26 cellular contexts compared by ENCODE assay signal in the genomic region with DNA sequence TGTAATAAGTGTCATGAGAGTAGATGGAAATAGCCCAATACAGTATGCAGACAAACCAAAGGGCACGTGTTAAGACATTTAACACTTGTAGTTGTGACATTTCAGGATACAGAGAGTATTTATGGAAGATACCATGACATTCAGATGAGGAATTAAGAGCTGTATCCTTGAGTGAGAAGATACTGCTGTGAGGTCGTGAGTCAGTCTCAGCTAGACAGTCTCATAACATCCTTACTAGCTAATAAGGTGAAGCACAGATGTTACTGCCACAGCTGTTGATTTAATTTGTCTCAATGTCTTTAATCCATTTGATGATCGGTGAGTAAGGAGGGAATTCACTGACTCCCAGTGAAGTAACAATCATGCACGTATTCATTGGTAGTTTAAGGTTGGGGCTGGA.
"Had no signal": no experiment of that assay in that cellular context is flagged by ENCODE, and none has a peak within 500 bp of the region (broad histone marks: within the 10 kb centered on the region; RNA-seq: fewer than 3 reads in every experiment).

No MANE protein-coding gene starts in this region.

- H3K27ac ChIP-seq: brain microvascular endothelial cell, coronary artery, dorsolateral prefrontal cortex, esophagus muscularis mucosa, VCaP had no signal

- H3K27me3 ChIP-seq: brain microvascular endothelial cell, dorsolateral prefrontal cortex, esophagus muscularis mucosa had no signal

- H3K36me3 ChIP-seq: brain microvascular endothelial cell, esophagus muscularis mucosa had no signal

- H3K4me3 ChIP-seq: coronary artery, dorsolateral prefrontal cortex, esophagus muscularis mucosa had no signal

- ATAC-seq: activated T-helper 17 cell treated with anti-CD3 and anti-CD28 coated beads, Interleukin-2, amount 50 U/mL, for 72 hours; effector memory CD8-positive, alpha-beta T cell; WTC11 had no signal

- DNase-seq: activated CD4-positive, alpha-beta memory T cell treated with anti-CD3 and anti-CD28 coated beads, Interleukin-2, amount 10 ng/mL, durations not matched to agents 7 days and 5 days; activated CD4-positive, alpha-beta T cell treated with anti-CD3 and anti-CD28 coated beads for 1 hour; activated CD4-positive, alpha-beta T cell treated with anti-CD3 and anti-CD28 coated beads for 4 hours; activated CD4-positive, alpha-beta T cell treated with anti-CD3 and anti-CD28 coated beads, Interleukin-2, amount 10 ng/mL, durations not matched to agents 7 days and 5 days; activated CD4-positive, alpha-beta T cell treated with anti-CD3 and anti-CD28 coated beads, Interleukin-2, amount 50 U/mL, for 4 hours; activated CD8-positive, alpha-beta memory T cell treated with anti-CD3 and anti-CD28 coated beads, Interleukin-2, amount 50 U/mL, for 48 hours; activated effector memory CD4-positive, alpha-beta T cell treated with Interleukin-2 at 50 U/mL for 16 hours; activated gamma-delta T cell treated with Interleukin-2 at 50 U/mL for 16 hours; activated naive CD4-positive, alpha-beta T cell treated with anti-CD3 and anti-CD28 coated beads, Interleukin-2, amount 50 U/mL, for 16 hours; activated naive CD4-positive, alpha-beta T cell treated with Interleukin-2 at 50 U/mL for 16 hours; activated T-cell treated with anti-CD3 and anti-CD28 coated beads for 4 hours; activated T-cell treated with anti-CD3 and anti-CD28 coated beads, Interleukin-2, amount 50 U/mL, for 24 hours; amniotic stem cell; anterior cingulate cortex; brain microvascular endothelial cell; dorsolateral prefrontal cortex; effector memory CD8-positive, alpha-beta T cell; erythroblast; foreskin fibroblast; head of caudate nucleus; T-helper 2 cell had no signal
